In genomic region chr16:67654069-67654911, GRCh38 we compare ENCODE assay signal across 12 cellular contexts. TPM values are rescaled to one million over a fixed set of nuclear protein-coding genes. Genes with fewer than 3 reads are reported as not detected.
DNase-seq lines count a peak whose midpoint lies in the region; ATAC-seq, FAIRE-seq and TF ChIP-seq lines count a peak whose summit lies in the region.
"Had no signal": no experiment of that assay in that cellular context is flagged by ENCODE, and none has a peak within 500 bp of the region (broad histone marks: within the 10 kb centered on the region; RNA-seq: fewer than 3 reads in every experiment).

No MANE protein-coding gene starts in this region.

- H3K4me3 ChIP-seq in HCT116 (replicated peaks in 1 of 2; ENCODE audit: low read depth in 1 of 2, low read length in 2 of 2): peak overlapping the region; percentile 79 to 90
- no peak overlapping the region for H3K4me3 ChIP-seq in astrocyte (ENCODE audit: insufficient read depth, low read depth, low read length)

- no peaks in the 10 kb centered on the region for H3K27me3 ChIP-seq in HCT116 (ENCODE audit: insufficient read depth, low read length)
- H3K27me3 ChIP-seq in astrocyte (ENCODE audit: insufficient read depth, low read length): peaks cover 26% of the 10 kb centered on the region

- H3K36me3 Mint-ChIP-seq in astrocyte (ENCODE audit: low read depth, unreplicated experiment) (peaks cover 9% of the 10 kb centered on the region), neural crest cell (ENCODE audit: low read depth) (no peaks in the 10 kb centered on the region)

- DNase-seq in HCT116 (ENCODE audit: low read depth, low spot score) (no peak), astrocyte (ENCODE audit: low read depth) (no peak), neural crest cell (ENCODE audit: low read depth, low spot score) (no peak), NCI-H524 treated with DMSO at 0.1 percent for 48 hours (lab: John Stamatoyannopoulos, UW) (no peak), middle frontal gyrus (ENCODE audit: extremely low spot score, low spot score) (no peak)
- DNase-seq: CD4-positive, alpha-beta T cell; Karpas-422; NCI-H526 treated with DMSO at 0.1 percent for 48 hours; occipital lobe; small intestine had no signal

- H2AFZ ChIP-seq in HCT116 (ENCODE audit: low read depth, low read length, poor library complexity, severe bottlenecking) (no peak overlapping the region), astrocyte (ENCODE audit: low read depth, low read length) (no peak overlapping the region)

- H4K20me1 ChIP-seq in HCT116 (ENCODE audit: insufficient read depth): no peaks in the 10 kb centered on the region
- peaks cover 33% of the 10 kb centered on the region for H4K20me1 ChIP-seq in astrocyte (ENCODE audit: insufficient read depth, low read length)

- POLR2A ChIA-PET in HCT116 (lab: Charles Lee): no interaction called here

- H3K36me3 ChIP-seq in HCT116 (ENCODE audit: control insufficient read depth in 1 of 2, insufficient read depth in 2 of 2, low read length in 2 of 2) (peaks cover 0 to 6% of the 10 kb centered on the region in 2 experiments; a peak in 1 of 4 replicates), astrocyte (ENCODE audit: insufficient read depth, low read length) (peaks cover 2% of the 10 kb centered on the region)

- CTCF ChIA-PET in HCT116 (lab: Charles Lee): no interaction called here

- FAIRE-seq in astrocyte (lab: Jason Lieb, UNC): no peak
- FAIRE-seq: small intestine had no signal

- H3K4me1 ChIP-seq in HCT116 (ENCODE audit: control insufficient read depth in 1 of 2, insufficient read depth in 2 of 2, low read length in 2 of 2) (peaks cover 0 to 12% of the 10 kb centered on the region in 2 experiments; a peak in 2 of 4 replicates), astrocyte (ENCODE audit: insufficient read depth, low read length) (peaks cover 10% of the 10 kb centered on the region)

- H3K9me2 ChIP-seq in HCT116 (ENCODE audit: insufficient read depth): no peaks in the 10 kb centered on the region

- RAD21 ChIA-PET in HCT116 (lab: Charles Lee; ENCODE audit: low non-redundant PET in 1 of 2, low total read pairs in 2 of 2, uncharacterized antibody in 2 of 2, unreplicated experiment in 2 of 2): no interaction called here

- no peak for TF ChIP-seq RAD21 in HCT116 (IDR thresholded peaks at IDR 0.05; ENCODE audit: low read depth)

- BruUV-seq in HCT116 (replicated peaks; lab: Mats Ljungman, UMichigan): TSS peak; percentile 50

- no peak overlapping the region for H3K27ac Mint-ChIP-seq in astrocyte (ENCODE audit: unreplicated experiment)
- H3K27ac Mint-ChIP-seq in neural crest cell (ENCODE audit: unreplicated experiment): no peak overlapping the region
- H3K27ac Mint-ChIP-seq: activated T-helper 17 cell treated with anti-CD3 and anti-CD28 coated beads, Interleukin-2, amount 50 U/mL, for 72 hours; CD4-positive, alpha-beta T cell; T-helper 2 cell treated with Interferon-gamma antibody and Interleukin-4, amounts not matched to agents 5 μg/mL and 100 μg/mL, for 36 hours had no signal

- H3K4me2 ChIP-seq in HCT116 (ENCODE audit: low read length) (peak overlapping the region; percentile 90), astrocyte (ENCODE audit: low read length) (peak overlapping the region; percentile 91)

- no peak for ATAC-seq in HCT116
- ATAC-seq: activated T-helper 17 cell treated with anti-CD3 and anti-CD28 coated beads, Interleukin-2, amount 50 U/mL, for 72 hours had no signal

- H3K9me3 Mint-ChIP-seq in astrocyte (ENCODE audit: unreplicated experiment): peaks cover 2% of the 10 kb centered on the region
- no peaks in the 10 kb centered on the region for H3K9me3 Mint-ChIP-seq in neural crest cell
- H3K9me3 Mint-ChIP-seq: activated T-helper 17 cell treated with anti-CD3 and anti-CD28 coated beads, Interleukin-2, amount 50 U/mL, for 72 hours; CD4-positive, alpha-beta T cell; T-helper 2 cell treated with Interferon-gamma antibody and Interleukin-4, amounts not matched to agents 5 μg/mL and 100 μg/mL, for 36 hours had no signal

- no peak for TF ChIP-seq CTCF in HCT116 (IDR thresholded peaks at IDR 0.05 in 2 of 3, conservative IDR thresholded peaks at IDR 0.05 in 1 of 3; ENCODE audit: borderline replicate concordance in 1 of 3, insufficient read depth in 1 of 3, low read depth in 2 of 3, low read length in 2 of 3)
- TF ChIP-seq CTCF in astrocyte (IDR thresholded peaks at IDR 0.05; ENCODE audit: insufficient read depth, low read depth, low read length): no peak
- TF ChIP-seq CTCF in neural crest cell (conservative IDR thresholded peaks at IDR 0.05): no peak

- no peaks in the 10 kb centered on the region for H3K9me3 ChIP-seq in HCT116 (ENCODE audit: control insufficient read depth in 1 of 2, insufficient read depth in 1 of 2, low read depth in 1 of 2, low read length in 2 of 2)
- no peaks in the 10 kb centered on the region for H3K9me3 ChIP-seq in astrocyte (ENCODE audit: insufficient read depth, low read depth, low read length)

- H3K27me3 Mint-ChIP-seq in astrocyte (ENCODE audit: low read depth, unreplicated experiment) (peaks cover 42% of the 10 kb centered on the region), neural crest cell (ENCODE audit: low read depth) (peaks cover 54% of the 10 kb centered on the region)
- H3K27me3 Mint-ChIP-seq: activated T-helper 17 cell treated with anti-CD3 and anti-CD28 coated beads, Interleukin-2, amount 50 U/mL, for 72 hours; CD4-positive, alpha-beta T cell had no signal

- no peak overlapping the region for H3K27ac ChIP-seq in HCT116 (ENCODE audit: low read depth, low read length)
- no peak overlapping the region for H3K27ac ChIP-seq in astrocyte (ENCODE audit: low read depth, low read length)

- H3K4me3 Mint-ChIP-seq in astrocyte (ENCODE audit: unreplicated experiment) (peak overlapping the region; percentile 62), neural crest cell (peak overlapping the region; percentile 84)
- H3K4me3 Mint-ChIP-seq: activated T-helper 17 cell treated with anti-CD3 and anti-CD28 coated beads, Interleukin-2, amount 50 U/mL, for 72 hours; CD4-positive, alpha-beta T cell; T-helper 2 cell treated with Interferon-gamma antibody and Interleukin-4, amounts not matched to agents 5 μg/mL and 100 μg/mL, for 36 hours had no signal

- TF ChIP-seq POLR2A in HCT116 (IDR thresholded peaks at IDR 0.05; ENCODE audit: borderline replicate concordance, extremely low read depth, insufficient read depth, insufficient read length): no peak

- intact Hi-C loops in HCT116 (cut with micrococcal nuclease): no loop called here

- H3K79me2 ChIP-seq in HCT116 (ENCODE audit: insufficient read depth, low read length): peaks cover 15% of the 10 kb centered on the region; the same call in 1 of the 2 replicates
- peaks cover 8% of the 10 kb centered on the region for H3K79me2 ChIP-seq in astrocyte (ENCODE audit: insufficient read depth, low read length)

- H3K4me1 Mint-ChIP-seq in astrocyte (ENCODE audit: low read depth, unreplicated experiment) (peaks cover 1% of the 10 kb centered on the region), neural crest cell (peaks cover 22% of the 10 kb centered on the region)

- H3K9ac ChIP-seq in HCT116 (ENCODE audit: low read length): peak overlapping the region; percentile 81
- no peak overlapping the region for H3K9ac ChIP-seq in astrocyte (ENCODE audit: low read length)

TF ChIP-seq in HCT116, 20 proteins besides CTCF, POLR2A, EP300 and RAD21:
- no peak for TF ChIP-seq YY1 (IDR thresholded peaks at IDR 0.05; ENCODE audit: extremely low read depth, insufficient replicate concordance, low read depth, low read length)
- TF ChIP-seq ATF3 (IDR thresholded peaks at IDR 0.05): no peak
- no peak for TF ChIP-seq ELF1 (IDR thresholded peaks at IDR 0.05; ENCODE audit: borderline replicate concordance, low read depth)
- TF ChIP-seq CBX3 (IDR thresholded peaks at IDR 0.05; ENCODE audit: low read depth): no peak
- no peak for TF ChIP-seq EZH2 (IDR thresholded peaks at IDR 0.05)
- TF ChIP-seq FOSL1 (IDR thresholded peaks at IDR 0.05; ENCODE audit: low read depth): no peak
- TF ChIP-seq EGR1 (IDR thresholded peaks at IDR 0.05; ENCODE audit: low read depth): no peak
- TF ChIP-seq CEBPB (IDR thresholded peaks at IDR 0.05; ENCODE audit: low read depth): no peak
TF ChIP-seq in HCT116: peak in this region for 0.

RNA-seq across cellular contexts. Expression of gene ACD, which starts 5.8 kb away (rescaled TPM):
- total RNA-seq in HCT116 (2021; ENCODE audit: unreplicated experiment) (53.8 TPM), astrocyte (11.8 and 13.5 TPM in 2 replicates), neural crest cell (39.3 and 39.8 TPM in 2 replicates)
- polyA plus RNA-seq in HCT116 (2012): 47.0 and 53.5 TPM in 2 replicates

RNA-seq across cellular contexts. Expression of gene PARD6A, which starts 6.5 kb away (rescaled TPM):
- total RNA-seq in HCT116 (2021; ENCODE audit: unreplicated experiment): 5.6 TPM
- 7.5 and 9.1 TPM in 2 replicates for polyA plus RNA-seq in HCT116 (2012)
- total RNA-seq in astrocyte: 1.2 and 1.4 TPM in 2 replicates
- total RNA-seq in neural crest cell: 7.5 and 8.3 TPM in 2 replicates

RNA-seq across cellular contexts. Expression of gene CARMIL2, which starts 9.3 kb away (rescaled TPM):
- total RNA-seq in HCT116 (2021; ENCODE audit: unreplicated experiment) (33.9 TPM), astrocyte (2.0 TPM in 2 replicates), neural crest cell (2.0 and 3.5 TPM in 2 replicates)
- 11.7 and 13.7 TPM in 2 replicates for polyA plus RNA-seq in HCT116 (2012)

RNA-seq across cellular contexts. Expression of gene ENKD1, which starts 12.3 kb away (rescaled TPM):
- 16.8 TPM for total RNA-seq in HCT116 (2021; ENCODE audit: unreplicated experiment)
- polyA plus RNA-seq in HCT116 (2012): 19.8 and 20.2 TPM in 2 replicates
- total RNA-seq in astrocyte: 6.0 and 8.5 TPM in 2 replicates
- total RNA-seq in neural crest cell: 23.3 and 24.5 TPM in 2 replicates

RNA-seq across cellular contexts. Expression of gene C16orf86, which starts 12.3 kb away (rescaled TPM):
- total RNA-seq in HCT116 (2021; ENCODE audit: unreplicated experiment) (0.79 TPM), astrocyte (0.32 and 1.6 TPM in 2 replicates), neural crest cell (1.7 and 2.0 TPM in 2 replicates)
- polyA plus RNA-seq in HCT116 (2012): 0.23 and 0.25 TPM in 2 replicates
